Comparison of ENCODE assay signal across 1 cellular context in genomic region chr15:45417303-45417950, GRCh38.
TF ChIP-seq lines count a peak whose summit lies in the region.

No MANE protein-coding gene starts in this region.

TF ChIP-seq in K562, 482 proteins besides CTCF, POLR2A, EP300 and RAD21 (continued from another document and continues in another):
- TF ChIP-seq TEAD4 (IDR thresholded peaks at IDR 0.05; ENCODE audit: low read length): peak; percentile 97
- TF ChIP-seq TEAD4 (CRISPR knock-in tag; IDR thresholded peaks at IDR 0.05; ENCODE audit: borderline replicate concordance): no peak
- no peak for TF ChIP-seq ZNF41 (CRISPR knock-in tag; conservative IDR thresholded peaks at IDR 0.05)
- TF ChIP-seq BCOR (IDR thresholded peaks at IDR 0.05): peak; percentile 74
- TF ChIP-seq IFI16 (CRISPR knock-in tag; IDR thresholded peaks at IDR 0.05): no peak
- TF ChIP-seq POLR2H (tag; IDR thresholded peaks at IDR 0.05; ENCODE audit: low read depth): no peak
- TF ChIP-seq MYC (IDR thresholded peaks at IDR 0.05; ENCODE audit: low read depth, low read length): no peak
- TF ChIP-seq MYC (CRISPR knock-in tag; IDR thresholded peaks at IDR 0.05; ENCODE audit: borderline replicate concordance, low read depth): no peak
- TF ChIP-seq REST (CRISPR knock-in tag; IDR thresholded peaks at IDR 0.05; ENCODE audit: low read depth): no peak
- TF ChIP-seq GTF2A2 (tag; IDR thresholded peaks at IDR 0.05): no peak
- no peak for TF ChIP-seq ZNF561 (CRISPR knock-in tag; conservative IDR thresholded peaks at IDR 0.05)
- TF ChIP-seq ARID2 (IDR thresholded peaks at IDR 0.05): no peak
- peak; percentile 90 for TF ChIP-seq TCF7 (IDR thresholded peaks at IDR 0.05; ENCODE audit: borderline replicate concordance)
- no peak for TF ChIP-seq E2F1 (CRISPR knock-in tag; IDR thresholded peaks at IDR 0.05)
- TF ChIP-seq JUN (IDR thresholded peaks at IDR 0.05; ENCODE audit: borderline replicate concordance, low read depth, low read length): peak; percentile 73; the same call in 1 of the 2 replicates
- no peak for TF ChIP-seq JUN (CRISPR knock-in tag; IDR thresholded peaks at IDR 0.05; ENCODE audit: borderline replicate concordance)
- TF ChIP-seq MED1 (CRISPR knock-in tag; IDR thresholded peaks at IDR 0.05; ENCODE audit: borderline replicate concordance): no peak
- TF ChIP-seq SPI1 (IDR thresholded peaks at IDR 0.05; ENCODE audit: borderline replicate concordance, low read depth, low read length): no peak
- TF ChIP-seq NBN (IDR thresholded peaks at IDR 0.05; ENCODE audit: low read depth): peak; percentile 90
- peak; percentile 72 for TF ChIP-seq HMGN3 (IDR thresholded peaks at IDR 0.05; ENCODE audit: borderline replicate concordance, extremely low read depth, insufficient read length, low read depth, low read length)
- TF ChIP-seq HES1 (IDR thresholded peaks at IDR 0.05; ENCODE audit: low read depth): peak; percentile 60; the same call in 1 of the 2 replicates
- TF ChIP-seq, protein P1, sequence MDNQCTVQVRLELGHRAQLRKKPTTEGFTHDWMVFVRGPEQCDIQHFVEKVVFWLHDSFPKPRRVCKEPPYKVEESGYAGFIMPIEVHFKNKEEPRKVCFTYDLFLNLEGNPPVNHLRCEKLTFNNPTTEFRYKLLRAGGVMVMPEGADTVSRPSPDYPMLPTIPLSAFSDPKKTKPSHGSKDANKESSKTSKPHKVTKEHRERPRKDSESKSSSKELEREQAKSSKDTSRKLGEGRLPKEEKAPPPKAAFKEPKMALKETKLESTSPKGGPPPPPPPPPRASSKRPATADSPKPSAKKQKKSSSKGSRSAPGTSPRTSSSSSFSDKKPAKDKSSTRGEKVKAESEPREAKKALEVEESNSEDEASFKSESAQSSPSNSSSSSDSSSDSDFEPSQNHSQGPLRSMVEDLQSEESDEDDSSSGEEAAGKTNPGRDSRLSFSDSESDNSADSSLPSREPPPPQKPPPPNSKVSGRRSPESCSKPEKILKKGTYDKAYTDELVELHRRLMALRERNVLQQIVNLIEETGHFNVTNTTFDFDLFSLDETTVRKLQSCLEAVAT (IDR thresholded peaks at IDR 0.05): 0 out of 4 replicates have a peak, but pooled peaks of 1 of the 2 experiments have one; percentile 46
- TF ChIP-seq KLF16 (IDR thresholded peaks at IDR 0.05): peak; percentile 84
- peak in 1 of 2 experiments; percentile 89; a peak in 2 of 4 replicates for TF ChIP-seq TBL1XR1 (IDR thresholded peaks at IDR 0.05; ENCODE audit: low read length in 2 of 2)
- TF ChIP-seq HDAC8 (tag; IDR thresholded peaks at IDR 0.05): no peak
- TF ChIP-seq HDAC6 (IDR thresholded peaks at IDR 0.05; ENCODE audit: low read depth, low read length): no peak
- TF ChIP-seq MXI1 (IDR thresholded peaks at IDR 0.05; ENCODE audit: low read depth, low read length): no peak; the same call in 1 of the 2 replicates
- peak; percentile 96 for TF ChIP-seq PHB2 (IDR thresholded peaks at IDR 0.05; ENCODE audit: low read depth)
- peak; percentile 60; the same call in 1 of the 2 replicates for TF ChIP-seq CC2D1A (IDR thresholded peaks at IDR 0.05)
- 0 out of 2 replicates have a peak, but pooled peaks have one; percentile 62 for TF ChIP-seq ZNF175 (CRISPR knock-in tag; IDR thresholded peaks at IDR 0.05; ENCODE audit: low read depth)
- TF ChIP-seq RBM22 (IDR thresholded peaks at IDR 0.05; ENCODE audit: low read depth, low read length, poor library complexity, severe bottlenecking): no peak
- TF ChIP-seq ZNF507 (tag; conservative IDR thresholded peaks at IDR 0.05): no peak
- peak; percentile 70; the same call in 1 of the 2 replicates for TF ChIP-seq MTA1 (IDR thresholded peaks at IDR 0.05; ENCODE audit: borderline replicate concordance)
- peak; percentile 91 for TF ChIP-seq MAFG (tag; conservative IDR thresholded peaks at IDR 0.05)
- TF ChIP-seq HDAC1 (IDR thresholded peaks at IDR 0.05): peak; percentile 42 to 99; a peak in 3 of 4 replicates
- TF ChIP-seq HSF4 (CRISPR knock-in tag; IDR thresholded peaks at IDR 0.05; ENCODE audit: borderline replicate concordance): no peak
- TF ChIP-seq DNMT1 (IDR thresholded peaks at IDR 0.05): no peak
- no peak for TF ChIP-seq CREBBP (IDR thresholded peaks at IDR 0.05; ENCODE audit: low read depth, low read length)
- TF ChIP-seq PYGO2 (tag; IDR thresholded peaks at IDR 0.05): peak; percentile 63; the same call in 1 of the 2 replicates
- TF ChIP-seq, protein P2, sequence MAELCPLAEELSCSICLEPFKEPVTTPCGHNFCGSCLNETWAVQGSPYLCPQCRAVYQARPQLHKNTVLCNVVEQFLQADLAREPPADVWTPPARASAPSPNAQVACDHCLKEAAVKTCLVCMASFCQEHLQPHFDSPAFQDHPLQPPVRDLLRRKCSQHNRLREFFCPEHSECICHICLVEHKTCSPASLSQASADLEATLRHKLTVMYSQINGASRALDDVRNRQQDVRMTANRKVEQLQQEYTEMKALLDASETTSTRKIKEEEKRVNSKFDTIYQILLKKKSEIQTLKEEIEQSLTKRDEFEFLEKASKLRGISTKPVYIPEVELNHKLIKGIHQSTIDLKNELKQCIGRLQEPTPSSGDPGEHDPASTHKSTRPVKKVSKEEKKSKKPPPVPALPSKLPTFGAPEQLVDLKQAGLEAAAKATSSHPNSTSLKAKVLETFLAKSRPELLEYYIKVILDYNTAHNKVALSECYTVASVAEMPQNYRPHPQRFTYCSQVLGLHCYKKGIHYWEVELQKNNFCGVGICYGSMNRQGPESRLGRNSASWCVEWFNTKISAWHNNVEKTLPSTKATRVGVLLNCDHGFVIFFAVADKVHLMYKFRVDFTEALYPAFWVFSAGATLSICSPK (IDR thresholded peaks at IDR 0.05; ENCODE audit: borderline replicate concordance): no peak
- TF ChIP-seq, protein P3, sequence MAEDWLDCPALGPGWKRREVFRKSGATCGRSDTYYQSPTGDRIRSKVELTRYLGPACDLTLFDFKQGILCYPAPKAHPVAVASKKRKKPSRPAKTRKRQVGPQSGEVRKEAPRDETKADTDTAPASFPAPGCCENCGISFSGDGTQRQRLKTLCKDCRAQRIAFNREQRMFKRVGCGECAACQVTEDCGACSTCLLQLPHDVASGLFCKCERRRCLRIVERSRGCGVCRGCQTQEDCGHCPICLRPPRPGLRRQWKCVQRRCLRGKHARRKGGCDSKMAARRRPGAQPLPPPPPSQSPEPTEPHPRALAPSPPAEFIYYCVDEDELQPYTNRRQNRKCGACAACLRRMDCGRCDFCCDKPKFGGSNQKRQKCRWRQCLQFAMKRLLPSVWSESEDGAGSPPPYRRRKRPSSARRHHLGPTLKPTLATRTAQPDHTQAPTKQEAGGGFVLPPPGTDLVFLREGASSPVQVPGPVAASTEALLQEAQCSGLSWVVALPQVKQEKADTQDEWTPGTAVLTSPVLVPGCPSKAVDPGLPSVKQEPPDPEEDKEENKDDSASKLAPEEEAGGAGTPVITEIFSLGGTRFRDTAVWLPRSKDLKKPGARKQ (CRISPR knock-in tag; IDR thresholded peaks at IDR 0.05): no peak
- TF ChIP-seq, protein P4, sequence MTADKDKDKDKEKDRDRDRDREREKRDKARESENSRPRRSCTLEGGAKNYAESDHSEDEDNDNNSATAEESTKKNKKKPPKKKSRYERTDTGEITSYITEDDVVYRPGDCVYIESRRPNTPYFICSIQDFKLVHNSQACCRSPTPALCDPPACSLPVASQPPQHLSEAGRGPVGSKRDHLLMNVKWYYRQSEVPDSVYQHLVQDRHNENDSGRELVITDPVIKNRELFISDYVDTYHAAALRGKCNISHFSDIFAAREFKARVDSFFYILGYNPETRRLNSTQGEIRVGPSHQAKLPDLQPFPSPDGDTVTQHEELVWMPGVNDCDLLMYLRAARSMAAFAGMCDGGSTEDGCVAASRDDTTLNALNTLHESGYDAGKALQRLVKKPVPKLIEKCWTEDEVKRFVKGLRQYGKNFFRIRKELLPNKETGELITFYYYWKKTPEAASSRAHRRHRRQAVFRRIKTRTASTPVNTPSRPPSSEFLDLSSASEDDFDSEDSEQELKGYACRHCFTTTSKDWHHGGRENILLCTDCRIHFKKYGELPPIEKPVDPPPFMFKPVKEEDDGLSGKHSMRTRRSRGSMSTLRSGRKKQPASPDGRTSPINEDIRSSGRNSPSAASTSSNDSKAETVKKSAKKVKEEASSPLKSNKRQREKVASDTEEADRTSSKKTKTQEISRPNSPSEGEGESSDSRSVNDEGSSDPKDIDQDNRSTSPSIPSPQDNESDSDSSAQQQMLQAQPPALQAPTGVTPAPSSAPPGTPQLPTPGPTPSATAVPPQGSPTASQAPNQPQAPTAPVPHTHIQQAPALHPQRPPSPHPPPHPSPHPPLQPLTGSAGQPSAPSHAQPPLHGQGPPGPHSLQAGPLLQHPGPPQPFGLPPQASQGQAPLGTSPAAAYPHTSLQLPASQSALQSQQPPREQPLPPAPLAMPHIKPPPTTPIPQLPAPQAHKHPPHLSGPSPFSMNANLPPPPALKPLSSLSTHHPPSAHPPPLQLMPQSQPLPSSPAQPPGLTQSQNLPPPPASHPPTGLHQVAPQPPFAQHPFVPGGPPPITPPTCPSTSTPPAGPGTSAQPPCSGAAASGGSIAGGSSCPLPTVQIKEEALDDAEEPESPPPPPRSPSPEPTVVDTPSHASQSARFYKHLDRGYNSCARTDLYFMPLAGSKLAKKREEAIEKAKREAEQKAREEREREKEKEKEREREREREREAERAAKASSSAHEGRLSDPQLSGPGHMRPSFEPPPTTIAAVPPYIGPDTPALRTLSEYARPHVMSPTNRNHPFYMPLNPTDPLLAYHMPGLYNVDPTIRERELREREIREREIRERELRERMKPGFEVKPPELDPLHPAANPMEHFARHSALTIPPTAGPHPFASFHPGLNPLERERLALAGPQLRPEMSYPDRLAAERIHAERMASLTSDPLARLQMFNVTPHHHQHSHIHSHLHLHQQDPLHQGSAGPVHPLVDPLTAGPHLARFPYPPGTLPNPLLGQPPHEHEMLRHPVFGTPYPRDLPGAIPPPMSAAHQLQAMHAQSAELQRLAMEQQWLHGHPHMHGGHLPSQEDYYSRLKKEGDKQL (CRISPR knock-in tag; IDR thresholded peaks at IDR 0.05; ENCODE audit: borderline replicate concordance): no peak
- peak in 1 of 3 experiments; percentile 79; a peak in 2 of 6 replicates for TF ChIP-seq ZBTB11 (CRISPR knock-in tag; IDR thresholded peaks at IDR 0.05)
- TF ChIP-seq DMBX1 (CRISPR knock-in tag; IDR thresholded peaks at IDR 0.05; ENCODE audit: borderline replicate concordance): peak; percentile 71; the same call in 1 of the 2 replicates
